In the genomic region with DNA sequence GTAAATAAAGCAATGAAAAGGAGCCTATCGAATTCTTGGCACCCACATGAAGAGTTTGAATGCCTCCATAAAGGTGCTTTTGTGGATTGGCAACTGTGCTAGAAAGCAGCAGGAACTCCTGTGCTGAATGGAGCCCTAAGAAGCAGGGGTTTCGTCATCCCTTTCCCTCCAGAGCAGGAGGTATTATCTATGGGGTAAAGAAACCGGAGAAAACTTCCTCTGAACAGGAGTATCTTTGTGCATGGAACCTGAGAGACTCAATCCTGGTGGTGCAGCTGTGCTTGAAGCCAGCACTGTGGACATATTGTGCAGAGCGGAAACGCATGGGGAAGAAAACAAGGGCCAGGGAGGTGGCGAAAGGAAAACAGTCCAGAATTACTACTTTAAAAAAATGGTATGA, we compare ENCODE assay signal across 1 cellular context.
TF ChIP-seq lines count a peak whose summit lies in the region.

No MANE protein-coding gene starts in this region.

TF ChIP-seq in GM23338, 12 proteins besides CTCF, POLR2A, EP300 and RAD21 (continued from another document):
- TF ChIP-seq, protein P1, sequence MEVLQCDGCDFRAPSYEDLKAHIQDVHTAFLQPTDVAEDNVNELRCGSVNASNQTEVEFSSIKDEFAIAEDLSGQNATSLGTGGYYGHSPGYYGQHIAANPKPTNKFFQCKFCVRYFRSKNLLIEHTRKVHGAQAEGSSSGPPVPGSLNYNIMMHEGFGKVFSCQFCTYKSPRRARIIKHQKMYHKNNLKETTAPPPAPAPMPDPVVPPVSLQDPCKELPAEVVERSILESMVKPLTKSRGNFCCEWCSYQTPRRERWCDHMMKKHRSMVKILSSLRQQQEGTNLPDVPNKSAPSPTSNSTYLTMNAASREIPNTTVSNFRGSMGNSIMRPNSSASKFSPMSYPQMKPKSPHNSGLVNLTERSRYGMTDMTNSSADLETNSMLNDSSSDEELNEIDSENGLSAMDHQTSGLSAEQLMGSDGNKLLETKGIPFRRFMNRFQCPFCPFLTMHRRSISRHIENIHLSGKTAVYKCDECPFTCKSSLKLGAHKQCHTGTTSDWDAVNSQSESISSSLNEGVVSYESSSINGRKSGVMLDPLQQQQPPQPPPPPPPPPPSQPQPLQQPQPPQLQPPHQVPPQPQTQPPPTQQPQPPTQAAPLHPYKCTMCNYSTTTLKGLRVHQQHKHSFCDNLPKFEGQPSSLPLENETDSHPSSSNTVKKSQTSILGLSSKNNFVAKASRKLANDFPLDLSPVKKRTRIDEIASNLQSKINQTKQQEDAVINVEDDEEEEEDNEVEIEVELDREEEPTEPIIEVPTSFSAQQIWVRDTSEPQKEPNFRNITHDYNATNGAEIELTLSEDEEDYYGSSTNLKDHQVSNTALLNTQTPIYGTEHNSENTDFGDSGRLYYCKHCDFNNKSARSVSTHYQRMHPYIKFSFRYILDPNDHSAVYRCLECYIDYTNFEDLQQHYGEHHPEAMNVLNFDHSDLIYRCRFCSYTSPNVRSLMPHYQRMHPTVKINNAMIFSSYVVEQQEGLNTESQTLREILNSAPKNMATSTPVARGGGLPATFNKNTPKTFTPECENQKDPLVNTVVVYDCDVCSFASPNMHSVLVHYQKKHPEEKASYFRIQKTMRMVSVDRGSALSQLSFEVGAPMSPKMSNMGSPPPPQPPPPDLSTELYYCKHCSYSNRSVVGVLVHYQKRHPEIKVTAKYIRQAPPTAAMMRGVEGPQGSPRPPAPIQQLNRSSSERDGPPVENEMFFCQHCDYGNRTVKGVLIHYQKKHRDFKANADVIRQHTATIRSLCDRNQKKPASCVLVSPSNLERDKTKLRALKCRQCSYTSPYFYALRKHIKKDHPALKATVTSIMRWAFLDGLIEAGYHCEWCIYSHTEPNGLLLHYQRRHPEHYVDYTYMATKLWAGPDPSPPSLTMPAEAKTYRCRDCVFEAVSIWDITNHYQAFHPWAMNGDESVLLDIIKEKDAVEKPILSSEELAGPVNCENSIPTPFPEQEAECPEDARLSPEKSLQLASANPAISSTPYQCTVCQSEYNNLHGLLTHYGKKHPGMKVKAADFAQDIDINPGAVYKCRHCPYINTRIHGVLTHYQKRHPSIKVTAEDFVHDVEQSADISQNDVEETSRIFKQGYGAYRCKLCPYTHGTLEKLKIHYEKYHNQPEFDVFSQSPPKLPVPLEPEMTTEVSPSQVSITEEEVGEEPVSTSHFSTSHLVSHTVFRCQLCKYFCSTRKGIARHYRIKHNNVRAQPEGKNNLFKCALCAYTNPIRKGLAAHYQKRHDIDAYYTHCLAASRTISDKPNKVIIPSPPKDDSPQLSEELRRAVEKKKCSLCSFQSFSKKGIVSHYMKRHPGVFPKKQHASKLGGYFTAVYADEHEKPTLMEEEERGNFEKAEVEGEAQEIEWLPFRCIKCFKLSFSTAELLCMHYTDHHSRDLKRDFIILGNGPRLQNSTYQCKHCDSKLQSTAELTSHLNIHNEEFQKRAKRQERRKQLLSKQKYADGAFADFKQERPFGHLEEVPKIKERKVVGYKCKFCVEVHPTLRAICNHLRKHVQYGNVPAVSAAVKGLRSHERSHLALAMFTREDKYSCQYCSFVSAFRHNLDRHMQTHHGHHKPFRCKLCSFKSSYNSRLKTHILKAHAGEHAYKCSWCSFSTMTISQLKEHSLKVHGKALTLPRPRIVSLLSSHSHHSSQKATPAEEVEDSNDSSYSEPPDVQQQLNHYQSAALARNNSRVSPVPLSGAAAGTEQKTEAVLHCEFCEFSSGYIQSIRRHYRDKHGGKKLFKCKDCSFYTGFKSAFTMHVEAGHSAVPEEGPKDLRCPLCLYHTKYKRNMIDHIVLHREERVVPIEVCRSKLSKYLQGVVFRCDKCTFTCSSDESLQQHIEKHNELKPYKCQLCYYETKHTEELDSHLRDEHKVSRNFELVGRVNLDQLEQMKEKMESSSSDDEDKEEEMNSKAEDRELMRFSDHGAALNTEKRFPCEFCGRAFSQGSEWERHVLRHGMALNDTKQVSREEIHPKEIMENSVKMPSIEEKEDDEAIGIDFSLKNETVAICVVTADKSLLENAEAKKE (CRISPR knock-in tag; IDR thresholded peaks at IDR 0.05) = no peak
- TF ChIP-seq EZH2phosphoT487 (IDR thresholded peaks at IDR 0.05; ENCODE audit: unreplicated experiment) (no peak), NANOG (IDR thresholded peaks at IDR 0.05; ENCODE audit: borderline replicate concordance) (no peak), CREB1 (CRISPR knock-in tag; IDR thresholded peaks at IDR 0.05; ENCODE audit: low read depth) (no peak)
